Comparison of ENCODE assay signal across 9 cellular contexts in genomic region chr14:93892923-93893549, GRCh38. TPM values are rescaled to one million over a fixed set of nuclear protein-coding genes. Genes with fewer than 3 reads are reported as not detected.
DNase-seq lines count a peak whose midpoint lies in the region; ATAC-seq, FAIRE-seq and TF ChIP-seq lines count a peak whose summit lies in the region.
"Had no signal": no experiment of that assay in that cellular context is flagged by ENCODE, and none has a peak within 500 bp of the region (broad histone marks: within the 10 kb centered on the region; RNA-seq: fewer than 3 reads in every experiment).

No MANE protein-coding gene starts in this region.

- TF ChIP-seq CTCF in right atrium auricular region (IDR thresholded peaks at IDR 0.05) = peak; percentile 99

- no peaks in the 10 kb centered on the region for H3K9me3 ChIP-seq in right atrium auricular region

- no peaks in the 10 kb centered on the region for H3K4me1 Mint-ChIP-seq in T-cell

- DNase-seq in GDM1 (lab: John Stamatoyannopoulos, UW) (peak; percentile 14), HTR-8/SVneo (ENCODE audit: insufficient read length, low spot score) (peak; percentile 71), T-cell (peak; percentile 5 to 69 (median 55)), amniotic stem cell (lab: John Stamatoyannopoulos, UW) (peak; percentile 5), right atrium auricular region (ENCODE audit: low spot score) (peak; percentile 88), sciatic nerve (ENCODE audit: low spot score) (peak; percentile 89), SKM-1 treated with dmso at 0.1 percent for 144 hours (lab: John Stamatoyannopoulos, UW; ENCODE audit: unreplicated experiment) (no peak)

- no peaks in the 10 kb centered on the region for H3K36me3 Mint-ChIP-seq in T-cell

- peak; percentile 46 for FAIRE-seq in HTR-8/SVneo (lab: Jason Lieb, UNC)

- no peak overlapping the region for H3K4me3 ChIP-seq in right atrium auricular region

- H3K9me3 Mint-ChIP-seq in T-cell = no peaks in the 10 kb centered on the region

- no peak overlapping the region for H3K4me3 Mint-ChIP-seq in T-cell

- intact Hi-C loops in sciatic nerve (cut with DNase I) = loop anchor here (10.0 kb wide), 1 partner anchor 238 kb away; no protein-coding TSS in a partner anchor

- H3K27ac Mint-ChIP-seq in T-cell = no peak overlapping the region

- H3K4me1 ChIP-seq in right atrium auricular region = peaks cover 0 to 6% of the 10 kb centered on the region in 2 donors

- POLR2A ChIA-PET in T-cell (lab: Charles Lee) = no interaction called here

- CTCF ChIA-PET in T-cell (lab: Charles Lee) = no interaction called here

- H3K27me3 ChIP-seq in right atrium auricular region = no peaks in the 10 kb centered on the region

- peaks cover 15 to 49% of the 10 kb centered on the region in 2 donors for H3K27me3 Mint-ChIP-seq in T-cell

- ATAC-seq in T-cell (replicated peaks in 1 of 4) (peak; percentile 43 to 74 (median 59)), sciatic nerve (peak; percentile 81), GM18858 (IDR thresholded peaks at IDR 0.05; ENCODE audit: unreplicated experiment) (no peak)

- no peaks in the 10 kb centered on the region for H3K36me3 ChIP-seq in right atrium auricular region

- no peak overlapping the region for H3K27ac ChIP-seq in right atrium auricular region

RNA-seq across cellular contexts. Expression of gene FAM181A, which starts 34.1 kb away (rescaled TPM):
- total RNA-seq in T-cell (not detected), right atrium auricular region (not detected), sciatic nerve (not detected)
- total RNA-seq: glomerular endothelial cell had no signal
